In the genomic region with DNA sequence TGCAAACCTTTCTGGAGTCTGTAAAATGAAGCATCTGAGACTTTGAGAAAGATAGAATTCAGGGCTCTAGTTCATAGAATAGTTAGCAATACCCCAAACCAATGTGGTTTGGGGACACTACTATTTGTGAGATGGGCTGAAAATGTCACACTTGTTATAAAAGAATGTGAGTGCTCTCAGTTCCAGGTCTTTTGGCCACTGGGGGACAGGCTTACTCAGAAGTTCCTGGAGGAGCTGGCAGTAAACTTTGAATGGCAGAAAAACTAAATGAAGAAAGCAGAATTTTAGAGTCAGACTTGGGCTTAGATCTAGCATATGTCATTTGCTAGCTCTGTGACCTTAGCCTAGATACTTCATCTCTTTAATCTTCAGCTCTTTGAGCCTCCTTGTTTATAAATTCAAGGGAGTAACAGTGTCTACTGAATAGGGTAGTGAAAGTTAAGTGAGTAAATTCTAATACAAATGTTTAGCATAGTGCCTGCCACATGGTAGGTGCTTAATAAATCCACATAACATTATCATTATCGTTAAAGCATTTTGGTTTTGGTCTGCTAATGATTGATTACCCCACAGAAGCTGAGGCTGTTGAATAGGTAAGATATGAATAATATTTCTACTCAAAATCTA, we compare ENCODE assay signal across 1 cellular context.
TF ChIP-seq lines count a peak whose summit lies in the region.

No MANE protein-coding gene starts in this region.

TF ChIP-seq in K562, 482 proteins besides CTCF, POLR2A, EP300 and RAD21 (continued from another document):
- TF ChIP-seq, protein P1, sequence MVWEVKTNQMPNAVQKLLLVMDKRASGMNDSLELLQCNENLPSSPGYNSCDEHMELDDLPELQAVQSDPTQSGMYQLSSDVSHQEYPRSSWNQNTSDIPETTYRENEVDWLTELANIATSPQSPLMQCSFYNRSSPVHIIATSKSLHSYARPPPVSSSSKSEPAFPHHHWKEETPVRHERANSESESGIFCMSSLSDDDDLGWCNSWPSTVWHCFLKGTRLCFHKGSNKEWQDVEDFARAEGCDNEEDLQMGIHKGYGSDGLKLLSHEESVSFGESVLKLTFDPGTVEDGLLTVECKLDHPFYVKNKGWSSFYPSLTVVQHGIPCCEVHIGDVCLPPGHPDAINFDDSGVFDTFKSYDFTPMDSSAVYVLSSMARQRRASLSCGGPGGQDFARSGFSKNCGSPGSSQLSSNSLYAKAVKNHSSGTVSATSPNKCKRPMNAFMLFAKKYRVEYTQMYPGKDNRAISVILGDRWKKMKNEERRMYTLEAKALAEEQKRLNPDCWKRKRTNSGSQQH (CRISPR knock-in tag; IDR thresholded peaks at IDR 0.05) = no peak
